27 cellular contexts compared by ENCODE assay signal in genomic region chr9:131001021-131001420, GRCh38. TPM values are rescaled to one million over a fixed set of nuclear protein-coding genes. Genes with fewer than 3 reads are reported as not detected.
"Had no signal": no experiment of that assay in that cellular context is flagged by ENCODE, and none has a peak within 500 bp of the region (broad histone marks: within the 10 kb centered on the region; RNA-seq: fewer than 3 reads in every experiment).

No MANE protein-coding gene starts in this region.

- H3K4me1 ChIP-seq: pancreas, psoas muscle, right lobe of liver, sigmoid colon, testis, tibial artery, transverse colon, upper lobe of right lung, uterus had no signal

- H3K4me3 ChIP-seq: pancreas, psoas muscle, right lobe of liver, sigmoid colon, suprapubic skin, testis, tibial artery, transverse colon, upper lobe of right lung, uterus had no signal

- ATAC-seq: naive thymus-derived CD8-positive, alpha-beta T cell; natural killer cell treated with Interleukin-12 subunit alpha and Interleukin-12 subunit beta and Interleukin-15 and Interleukin-18, amount 100 ng/mL, for 72 hours; pancreas; psoas muscle; right cardiac atrium; right lobe of liver; stimulated activated memory B cell treated with anti-CD40 and anti-IgM and Interleukin-4, amounts not matched to agents 10 μg/mL and 1 μg/mL and 100 μg/mL, for 72 hours; stimulated activated naive CD8-positive, alpha-beta T cell treated with anti-CD3 and anti-CD28 coated beads, Interleukin-15, amount 100 ng/mL, for 72 hours; stimulated activated naive CD8-positive, alpha-beta T cell treated with anti-CD3 and anti-CD28 coated beads, Interleukin-15, Interleukin-2, amounts not matched to agents 100 U/mL and 50 U/mL, for 24 hours; upper lobe of right lung had no signal

- H3K27me3 ChIP-seq: right lobe of liver, testis had no signal

- H3K27ac ChIP-seq: pancreas, psoas muscle, right lobe of liver, sigmoid colon, suprapubic skin, testis, tibial artery, transverse colon, upper lobe of right lung, uterus had no signal

- DNase-seq: naive B cell; naive thymus-derived CD8-positive, alpha-beta T cell; nephron progenitor cell; occipital lobe; pancreas; right cardiac atrium; right lobe of liver; sigmoid colon; small intestine; stimulated activated CD4-positive, alpha-beta T cell treated with anti-CD3 and anti-CD28 coated beads, Interleukin-15, amount 100 ng/mL, for 24 hours; stimulated activated CD4-positive, alpha-beta T cell treated with anti-CD3 and anti-CD28 coated beads, Interleukin-2, amount 100 ng/mL, for 24 hours; stimulated activated CD4-positive, alpha-beta T cell treated with anti-CD3 and anti-CD28 coated beads, Interleukin-2, amount 100 ng/mL, for 48 hours; stimulated activated CD4-positive, alpha-beta T cell treated with anti-CD3 and anti-CD28 coated beads, Interleukin-4, amount 100 ng/mL, for 4 hours; stimulated activated CD8-positive, alpha-beta memory T cell treated with anti-CD3 and anti-CD28 coated beads, Interleukin-4, amount 100 ng/mL, for 48 hours; stimulated activated naive CD4-positive, alpha-beta T cell; stimulated activated naive CD8-positive, alpha-beta T cell treated with anti-CD3 and anti-CD28 coated beads, Interleukin-15, amount 100 ng/mL, for 72 hours; stimulated activated naive CD8-positive, alpha-beta T cell treated with anti-CD3 and anti-CD28 coated beads, Interleukin-15, Interleukin-2, amounts not matched to agents 100 U/mL and 50 U/mL, for 24 hours; substantia nigra; testis; tibial artery; transverse colon; upper lobe of right lung; uterus had no signal

- H3K9me3 ChIP-seq: pancreas, psoas muscle, right lobe of liver, sigmoid colon, suprapubic skin, testis, tibial artery, transverse colon, upper lobe of right lung, uterus had no signal

- H3K36me3 ChIP-seq: pancreas, right lobe of liver, sigmoid colon, suprapubic skin, tibial artery, transverse colon, upper lobe of right lung, uterus had no signal

RNA-seq across cellular contexts. Expression of gene LAMC3, which starts 8.0 kb away (rescaled TPM):
- total RNA-seq: natural killer cell treated with Interleukin-12 subunit alpha and Interleukin-12 subunit beta and Interleukin-15 and Interleukin-18, amount 100 ng/mL, for 72 hours had no signal
